30 cellular contexts compared by ENCODE assay signal in genomic region chr18:71077451-71077850, GRCh38.
"Had no signal": no experiment of that assay in that cellular context is flagged by ENCODE, and none has a peak within 500 bp of the region (broad histone marks: within the 10 kb centered on the region; RNA-seq: fewer than 3 reads in every experiment).

No MANE protein-coding gene starts in this region.

- H3K4me2 ChIP-seq: PC-9 had no signal

- H3K4me1 ChIP-seq: SJSA1 had no signal

- H3K36me3 ChIP-seq: SJSA1 had no signal

- DNase-seq: KG1, NCI-H1048, NCI-H1092 treated with DMSO at 0.1 percent for 48 hours, NCI-H1105 treated with DMSO at 0.1 percent for 48 hours, NCI-H1417, NCI-H1436, NCI-H146, NCI-H1694, NCI-H187, NCI-H1930, NCI-H2029 treated with DMSO at 0.1 percent for 48 hours, NCI-H2081 treated with DMSO at 0.1 percent for 48 hours, NCI-H2107, NCI-H2171, NCI-H226, NCI-H446 treated with DMSO at 0.1 percent for 48 hours, NCI-H510A, NCI-H524, NCI-H526, NCI-H69, NCI-H748 treated with DMSO at 0.1 percent for 48 hours, NCI-H82, PC-9, Right ventricle myocardium superior, RPMI8226, SHP77 treated with DMSO at 0.1 percent for 48 hours, SW 1271, T-helper 1 cell had no signal

- ATAC-seq: Panc1 had no signal

- H2AFZ ChIP-seq: PC-9 had no signal

- H3K4me3 ChIP-seq: PC-9, SJSA1 had no signal

- H3K27ac ChIP-seq: PC-9, SJSA1 had no signal

- H3K9me3 ChIP-seq: SJSA1 had no signal

- H3K27me3 ChIP-seq: SJSA1 had no signal
